Comparison of ENCODE assay signal across 8 cellular contexts in the genomic region with DNA sequence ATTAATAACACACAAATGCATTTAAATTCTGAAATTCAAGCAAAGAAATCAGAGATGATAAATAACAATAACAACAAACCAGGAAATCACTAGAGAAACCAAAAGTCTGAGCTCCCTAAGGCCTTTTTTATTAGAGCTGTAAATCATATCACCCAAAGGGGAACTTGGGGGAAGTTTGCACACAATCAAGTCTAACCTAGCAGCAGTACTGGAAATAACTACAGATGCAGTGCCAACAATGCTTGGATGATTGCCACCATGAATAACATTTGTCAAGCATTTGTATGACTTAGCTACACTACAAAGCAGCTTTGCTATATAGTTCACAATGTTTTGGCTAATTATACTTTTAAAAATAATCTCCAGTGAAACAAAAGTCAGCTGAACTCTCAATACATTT. TPM values are rescaled to one million over a fixed set of nuclear protein-coding genes. Genes with fewer than 3 reads are reported as not detected.
DNase-seq lines count a peak whose midpoint lies in the region; TF ChIP-seq lines count a peak whose summit lies in the region.
"Had no signal": no experiment of that assay in that cellular context is flagged by ENCODE, and none has a peak within 500 bp of the region (broad histone marks: within the 10 kb centered on the region; RNA-seq: fewer than 3 reads in every experiment).

No MANE protein-coding gene starts in this region.

- H3K4me2 ChIP-seq in skeletal muscle satellite cell (ENCODE audit: low read length): peak overlapping the region; percentile 16

- H3K27ac ChIP-seq in coronary artery: no peak overlapping the region

- H3K4me1 ChIP-seq in skeletal muscle satellite cell (ENCODE audit: control insufficient read depth, insufficient read depth, low read length): peaks cover 51% of the 10 kb centered on the region

- H3K36me3 ChIP-seq in skeletal muscle satellite cell (ENCODE audit: insufficient read depth, low read length): peaks cover 3% of the 10 kb centered on the region

- no peaks in the 10 kb centered on the region for H3K27me3 ChIP-seq in skeletal muscle satellite cell (ENCODE audit: control insufficient read depth, insufficient read depth, low read length)

- DNase-seq in HCEC 1CT: peak; percentile 44
- DNase-seq in RPMI7951 (ENCODE audit: low read depth): peak; percentile 79
- peak; percentile 39 for DNase-seq in fibroblast of villous mesenchyme (ENCODE audit: low read depth)
- DNase-seq in SW 1271 (lab: John Stamatoyannopoulos, UW): no peak
- no peak for DNase-seq in coronary artery (ENCODE audit: low spot score)
- no peak for DNase-seq in NCI-H1092 (lab: John Stamatoyannopoulos, UW)
- DNase-seq: activated CD4-positive, alpha-beta T cell treated with anti-CD3 and anti-CD28 coated beads for 1 hour had no signal

- H3K4me3 ChIP-seq in fibroblast of villous mesenchyme (ENCODE audit: low read depth, low read length) (no peak overlapping the region), skeletal muscle satellite cell (ENCODE audit: low read length) (no peak overlapping the region), coronary artery (no peak overlapping the region)

- TF ChIP-seq CTCF in fibroblast of villous mesenchyme (IDR thresholded peaks at IDR 0.05; ENCODE audit: insufficient read depth, low read depth, low read length) (no peak), coronary artery (IDR thresholded peaks at IDR 0.05) (no peak)

- no peak overlapping the region for H3K9ac ChIP-seq in skeletal muscle satellite cell (ENCODE audit: low read depth, low read length)

- H3K9me3 ChIP-seq in skeletal muscle satellite cell (replicated peaks; ENCODE audit: low read length): no peaks in the 10 kb centered on the region

RNA-seq across cellular contexts. Expression of a gene that starts 27.8 kb away (rescaled TPM):
- 25.5 and 29.4 TPM in 2 replicates for total RNA-seq in RPMI7951 (2014; rRNA removed; shearing (Covaris generic))
- total RNA-seq in fibroblast of villous mesenchyme: 17.1 and 30.2 TPM in 2 replicates
- total RNA-seq in skeletal muscle satellite cell (2012; rRNA removed): 25.9 and 26.2 TPM in 2 replicates

Comparison
In these comparisons a context has a peak if more than half of its experiments do, and no peak if none do; other contexts are left out.
1. DNase-seq: peak in HCEC 1CT (single experiment), RPMI7951 (single experiment) and fibroblast of villous mesenchyme (single experiment); none in SW 1271 (0 of 2), coronary artery (single experiment) and NCI-H1092 (single experiment).